ENCODE assay signal across 7 cellular contexts in the genomic region with DNA sequence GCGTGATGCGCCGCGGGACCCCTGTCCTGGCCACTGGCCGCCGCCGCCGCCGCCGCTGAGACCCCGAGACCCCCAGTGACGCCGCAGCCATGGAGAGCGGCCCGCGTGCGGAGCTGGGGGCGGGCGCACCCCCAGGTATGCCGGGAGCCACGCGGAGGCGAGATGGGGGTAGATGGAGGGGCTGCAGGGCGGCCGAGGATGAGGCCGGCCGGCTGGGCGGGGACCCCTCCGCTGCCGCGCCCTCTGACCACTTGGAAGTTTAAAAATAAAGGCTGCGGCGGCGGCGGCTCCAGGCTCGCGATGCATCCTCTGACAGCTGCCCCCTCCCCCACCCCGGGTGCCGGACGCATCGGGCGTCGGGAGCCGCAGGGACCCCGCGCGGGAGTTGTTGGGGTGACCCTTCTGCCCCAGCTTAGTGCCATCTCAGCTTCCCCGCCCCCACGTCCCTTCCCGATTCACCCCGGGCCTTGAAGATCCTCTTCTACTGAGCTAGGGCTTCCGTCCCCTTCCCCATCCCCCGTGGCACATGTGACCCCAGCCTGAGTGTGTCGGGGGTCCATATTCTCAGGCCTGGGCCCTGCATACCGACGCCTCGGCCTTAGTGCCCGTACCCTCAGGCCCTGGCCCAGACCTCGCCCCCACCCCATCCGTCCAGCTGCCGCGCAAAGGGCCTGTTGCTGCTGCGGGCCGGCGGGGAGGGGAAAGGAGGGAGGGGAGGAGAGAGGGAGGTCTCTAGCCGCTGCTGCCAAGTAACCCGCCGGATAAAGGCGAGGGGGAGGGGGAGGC. TPM values are rescaled to one million over a fixed set of nuclear protein-coding genes. Genes with fewer than 3 reads are reported as not detected.
DNase-seq lines count a peak whose midpoint lies in the region; ATAC-seq and TF ChIP-seq lines count a peak whose summit lies in the region.

No MANE protein-coding gene starts in this region.

- no peaks in the 10 kb centered on the region for H3K27me3 ChIP-seq in neuronal stem cell (ENCODE audit: control insufficient read depth in 3 of 3, insufficient read depth in 3 of 3, low read depth in 1 of 3, low read length in 3 of 3)
- H3K27me3 ChIP-seq in aorta (ENCODE audit: control insufficient read depth in 1 of 2, insufficient read depth in 2 of 2, low read length in 1 of 2), result no peaks in the 10 kb centered on the region

- H3K4me1 ChIP-seq in neuronal stem cell (ENCODE audit: control insufficient read depth in 2 of 2, insufficient read depth in 1 of 2, low read depth in 1 of 2, low read length in 2 of 2) (peaks cover 35 to 36% of the 10 kb centered on the region in 2 donors), aorta (ENCODE audit: control insufficient read depth in 1 of 2, insufficient read depth in 2 of 2, low read length in 2 of 2) (peaks cover 0 to 5% of the 10 kb centered on the region in 2 donors)

- peak overlapping the region; percentile 90 for H2BK120ac ChIP-seq in neuronal stem cell (ENCODE audit: low read depth, low read length)

- peak overlapping the region; percentile 99 for H2BK5ac ChIP-seq in neuronal stem cell (ENCODE audit: low read length)

- H2AFZ ChIP-seq in neuronal stem cell (ENCODE audit: low read length), result peak overlapping the region; percentile 86

- H3K27ac ChIP-seq in neuronal stem cell (replicated peaks; ENCODE audit: low read length) (peak overlapping the region; percentile 100), aorta (ENCODE audit: low read depth in 1 of 2, low read length in 2 of 2) (peak overlapping the region; percentile 97 to 98)

- H3K14ac ChIP-seq in neuronal stem cell (ENCODE audit: low read length), result peak overlapping the region; percentile 75

- WGBS in neuronal stem cell (ENCODE audit: extremely low coverage in 2 of 2, insufficient read length in 2 of 2, insufficient replicate concordance in 1 of 2), 2 donors, result no CpG with 5 or more reads among the region's 69 CpGs
- WGBS in aorta, 2 donors, result 1% methylated on average over 39 to 69 of the region's 69 CpGs

- peaks cover 13 to 33% of the 10 kb centered on the region in 2 donors for H3K36me3 ChIP-seq in neuronal stem cell (replicated peaks in 1 of 2; ENCODE audit: control insufficient read depth in 2 of 2, insufficient read depth in 2 of 2, low read length in 2 of 2)
- H3K36me3 ChIP-seq in aorta (ENCODE audit: control insufficient read depth in 1 of 2, insufficient read depth in 2 of 2, low read length in 1 of 2), result no peaks in the 10 kb centered on the region

- H3K9me3 ChIP-seq in neuronal stem cell (replicated peaks in 1 of 2; ENCODE audit: control insufficient read depth in 2 of 2, insufficient read depth in 1 of 2, low read depth in 1 of 2, low read length in 2 of 2) (no peaks in the 10 kb centered on the region), aorta (ENCODE audit: control insufficient read depth, low read length) (no peaks in the 10 kb centered on the region)

- no peak for TF ChIP-seq CTCF in GM13976 (IDR thresholded peaks at IDR 0.05; ENCODE audit: borderline replicate concordance, control extremely low read depth, extremely low read depth, insufficient read depth, missing control alignments)

- in situ Hi-C loops in GM13976 (cut with MboI; ENCODE audit: low sequenced_read_pairs, unreplicated experiment), result no loop called here

- H3K23ac ChIP-seq in neuronal stem cell (ENCODE audit: low read depth, low read length, poor library complexity), result peak overlapping the region; percentile 85

- H2AK5ac ChIP-seq in neuronal stem cell (ENCODE audit: low read depth, low read length), result peak overlapping the region; percentile 85

- DNase-seq in GM13976 (ENCODE audit: low spot score) (peak; percentile 77), RPMI7951 (ENCODE audit: low read depth) (peak; percentile 60), germinal center (ENCODE audit: low spot score) (peak; percentile 53), neuronal stem cell (ENCODE audit: low spot score) (peak; percentile 90), aorta (peak; percentile 87 to 90)
- peak; percentile 19 to 53 (median 26) for DNase-seq in activated naive CD4-positive, alpha-beta T cell (lab: John Stamatoyannopoulos, UW)

- intact Hi-C loops in aorta (cut with DNase I), result loop anchor here in 1 of 2 donors (10.0 kb wide), 1 partner anchor 228 kb away; the partner anchor contains the start of gene STK40

- H4K8ac ChIP-seq in neuronal stem cell (ENCODE audit: low read depth, low read length), result peak overlapping the region; percentile 67

- peak overlapping the region; percentile 69 to 92 for H3K4me3 ChIP-seq in neuronal stem cell (ENCODE audit: low read length in 2 of 2)
- H3K4me3 ChIP-seq in aorta (ENCODE audit: low read length in 2 of 2), result peak overlapping the region; percentile 99

- peak overlapping the region; percentile 91 for H3K4ac ChIP-seq in neuronal stem cell (ENCODE audit: low read length)

- H4K91ac ChIP-seq in neuronal stem cell (ENCODE audit: low read depth, low read length, poor library complexity), result peak overlapping the region; percentile 94

- ATAC-seq in HG03460 (IDR thresholded peaks at IDR 0.05; ENCODE audit: unreplicated experiment), result peak; percentile 5
- peak; percentile 68 for ATAC-seq in aorta (ENCODE audit: low FRiP score)

- H3K79me1 ChIP-seq in neuronal stem cell (ENCODE audit: low read depth, low read length), result peaks cover 7% of the 10 kb centered on the region

- H3K18ac ChIP-seq in neuronal stem cell (ENCODE audit: low read length), result peak overlapping the region; percentile 99

- peak overlapping the region; percentile 88 for H3K4me2 ChIP-seq in neuronal stem cell (ENCODE audit: insufficient read depth, low read length, poor library complexity, severe bottlenecking)

- peak overlapping the region; percentile 91 for H2BK15ac ChIP-seq in neuronal stem cell (ENCODE audit: low read length)

- peak overlapping the region; percentile 85 for H2BK12ac ChIP-seq in neuronal stem cell (ENCODE audit: low read length)

- peak overlapping the region; percentile 98 for H3K9ac ChIP-seq in neuronal stem cell (ENCODE audit: low read depth, low read length, poor library complexity)

RNA-seq across cellular contexts. Expression of gene MAP7D1, which starts 0.6 kb away (rescaled TPM):
- total RNA-seq in RPMI7951 (2014; rRNA removed; shearing (Covaris generic)), result 82.4 and 107 TPM in 2 replicates
- polyA plus RNA-seq in neuronal stem cell (2013, experiment 1 of 2), result 101 TPM
- polyA plus RNA-seq in neuronal stem cell (2013, experiment 2 of 2), result 97.7 TPM
- total RNA-seq in aorta, result 100 to 1,000 TPM; 113 to 133 TPM
- 10 to 100 TPM; 52.8 to 81.2 TPM for polyA plus RNA-seq in aorta

RNA-seq across cellular contexts. Expression of gene TRAPPC3, which starts 7.2 kb away (rescaled TPM):
- total RNA-seq in RPMI7951 (2014; rRNA removed; shearing (Covaris generic)), result 78.2 and 125 TPM in 2 replicates
- 49.3 TPM for polyA plus RNA-seq in neuronal stem cell (2013, experiment 1 of 2)
- polyA plus RNA-seq in neuronal stem cell (2013, experiment 2 of 2), result 51.1 TPM
- 10 to 100 TPM; 55.6 to 61.7 TPM for total RNA-seq in aorta
- polyA plus RNA-seq in aorta, result 10 to 100 TPM; 81.0 to 90.7 TPM

RNA-seq across cellular contexts. Expression of gene COL8A2, which starts 31.5 kb away (rescaled TPM):
- total RNA-seq in RPMI7951 (2014; rRNA removed; shearing (Covaris generic)), result 0.88 and 0.96 TPM in 2 replicates
- 0.01 TPM for polyA plus RNA-seq in neuronal stem cell (2013, experiment 1 of 2)
- polyA plus RNA-seq in neuronal stem cell (2013, experiment 2 of 2), result 0.01 TPM
- 10 to 100 TPM; 37.5 to 48.5 TPM for total RNA-seq in aorta
- 10 to 100 TPM; 17.4 to 18.4 TPM for polyA plus RNA-seq in aorta

Comparison
In these comparisons a context has a peak if more than half of its experiments do, and no peak if none do; other contexts are left out.
1. Peak in every context shown above with its lines: DNase-seq, ATAC-seq, H3K4me3 ChIP-seq and H3K27ac ChIP-seq.
2. DNase-seq: peak in every context shown above with its lines; median percentile 90 in neuronal stem cell; 88 in aorta; 77 in GM13976; 60 in RPMI7951; 53 in germinal center; 26 in activated naive CD4-positive, alpha-beta T cell.
3. RNA of gene COL8A2, which starts 31.5 kb away (total RNA-seq): 37.5 to 48.5 TPM in aorta; 0.88 to 0.96 TPM in RPMI7951; every median in the first group is over 10 times any median in the second.